ENCODE assay signal across 22 cellular contexts in genomic region chr14:49447725-49448124, GRCh38.
"Had no signal": no experiment of that assay in that cellular context is flagged by ENCODE, and none has a peak within 500 bp of the region (broad histone marks: within the 10 kb centered on the region; RNA-seq: fewer than 3 reads in every experiment).

No MANE protein-coding gene starts in this region.

- ATAC-seq: gastrocnemius medialis; heart left ventricle; left cardiac atrium; left lung; naive thymus-derived CD4-positive, alpha-beta T cell; psoas muscle; right lobe of liver; stimulated activated naive B cell treated with anti-CD40 and anti-IgM and Interleukin-4, amounts not matched to agents 10 μg/mL and 1 μg/mL and 100 μg/mL, for 72 hours; upper lobe of right lung had no signal

- H3K27ac Mint-ChIP-seq: naive thymus-derived CD4-positive, alpha-beta T cell; nephron; stimulated activated naive B cell treated with anti-CD40 and anti-IgM and Interleukin-4, amounts not matched to agents 10 μg/mL and 1 μg/mL and 100 μg/mL, for 72 hours; stimulated activated naive CD8-positive, alpha-beta T cell treated with anti-CD3 and anti-CD28 coated beads, Interleukin-15, Interleukin-2, amounts not matched to agents 100 ng/mL and 50 ng/mL, for 24 hours had no signal

- DNase-seq: cortex of kidney; gastrocnemius medialis; heart left ventricle; hippocampal formation; left cardiac atrium; left lung; mesendoderm; midbrain; naive thymus-derived CD4-positive, alpha-beta T cell; nucleus accumbens; posterior cingulate gyrus; psoas muscle; right lobe of liver; small intestine; stimulated activated CD4-positive, alpha-beta T cell treated with anti-CD3 and anti-CD28 coated beads, Interleukin-15, amount 100 ng/mL, for 24 hours; stimulated activated CD4-positive, alpha-beta T cell treated with anti-CD3 and anti-CD28 coated beads, Interleukin-2, amount 100 ng/mL, for 48 hours; stimulated activated naive B cell treated with anti-CD40 and anti-IgM and Interleukin-4, amounts not matched to agents 10 μg/mL and 1 μg/mL and 100 μg/mL, for 72 hours; transverse colon; upper lobe of right lung had no signal

- H3K4me1 Mint-ChIP-seq: naive thymus-derived CD4-positive, alpha-beta T cell; nephron; stimulated activated naive B cell treated with anti-CD40 and anti-IgM and Interleukin-4, amounts not matched to agents 10 μg/mL and 1 μg/mL and 100 μg/mL, for 72 hours had no signal

- FAIRE-seq: islet of Langerhans, small intestine had no signal

- H3K4me3 Mint-ChIP-seq: naive thymus-derived CD4-positive, alpha-beta T cell; nephron; stimulated activated naive B cell treated with anti-CD40 and anti-IgM and Interleukin-4, amounts not matched to agents 10 μg/mL and 1 μg/mL and 100 μg/mL, for 72 hours; stimulated activated naive CD8-positive, alpha-beta T cell treated with anti-CD3 and anti-CD28 coated beads, Interleukin-15, Interleukin-2, amounts not matched to agents 100 ng/mL and 50 ng/mL, for 24 hours had no signal
